In the genomic region with DNA sequence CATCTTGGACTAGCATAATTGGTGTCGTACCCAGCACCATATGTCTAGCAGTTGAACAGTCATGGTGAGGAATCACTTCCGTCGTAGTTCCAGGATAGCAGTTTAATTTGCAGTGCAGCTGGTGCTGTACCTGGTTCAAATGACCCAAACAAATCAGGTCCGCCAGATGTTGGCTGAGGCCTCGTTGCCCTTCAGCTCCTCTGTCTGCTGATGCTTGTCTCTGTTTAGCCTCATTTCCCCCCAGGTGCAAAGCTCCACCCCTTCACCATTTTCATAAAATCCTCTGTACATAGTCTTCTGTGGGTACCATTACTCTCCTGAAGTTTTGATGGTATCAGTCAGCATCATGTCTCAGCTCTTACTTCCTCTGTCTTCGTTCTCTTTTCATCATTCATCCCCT, we compare ENCODE assay signal across 18 cellular contexts. TPM values are rescaled to one million over a fixed set of nuclear protein-coding genes. Genes with fewer than 3 reads are reported as not detected.
DNase-seq lines count a peak whose midpoint lies in the region; ATAC-seq and TF ChIP-seq lines count a peak whose summit lies in the region.
"Had no signal": no experiment of that assay in that cellular context is flagged by ENCODE, and none has a peak within 500 bp of the region (broad histone marks: within the 10 kb centered on the region; RNA-seq: fewer than 3 reads in every experiment).

No MANE protein-coding gene starts in this region.

- H3K9me3 ChIP-seq in OCI-LY7 (ENCODE audit: low read length), result no peaks in the 10 kb centered on the region
- H3K9me3 ChIP-seq: Caco-2 had no signal

- POLR2A ChIA-PET in OCI-LY7 (lab: Charles Lee), result no interaction called here

- no peaks in the 10 kb centered on the region for H3K79me2 ChIP-seq in OCI-LY7 (ENCODE audit: insufficient read depth, low read depth, low read length)

- peaks cover 14% of the 10 kb centered on the region for H3K36me3 ChIP-seq in OCI-LY7 (ENCODE audit: insufficient read depth, low read length)

- no peak overlapping the region for H3K4me3 ChIP-seq in OCI-LY7 (ENCODE audit: low read depth, low read length, poor library complexity, severe bottlenecking)
- H3K4me3 ChIP-seq: GM23338 had no signal

- no TSS peak for BruUV-seq in OCI-LY7 (replicated peaks; lab: Mats Ljungman, UMichigan)

- peaks cover 11% of the 10 kb centered on the region for H3K4me1 ChIP-seq in OCI-LY7 (ENCODE audit: insufficient read depth, low read length, poor library complexity, severe bottlenecking)
- H3K4me1 ChIP-seq: Caco-2 had no signal

- H3K4me3 Mint-ChIP-seq in memory B cell, result no peak overlapping the region
- no peak overlapping the region for H3K4me3 Mint-ChIP-seq in activated CD8-positive, alpha-beta memory T cell treated with anti-CD3 and anti-CD28 coated beads, Interleukin-2, amount 10 ng/mL, durations not matched to agents 7 days and 5 days
- H3K4me3 Mint-ChIP-seq: GM23338 had no signal

- ATAC-seq in memory B cell (ENCODE audit: low read depth), result no peak
- no peak for ATAC-seq in activated CD8-positive, alpha-beta memory T cell treated with anti-CD3 and anti-CD28 coated beads, Interleukin-2, amount 10 ng/mL, durations not matched to agents 7 days and 5 days
- no peak for ATAC-seq in HG03039 (IDR thresholded peaks at IDR 0.05; ENCODE audit: unreplicated experiment)
- ATAC-seq in HG03378 (IDR thresholded peaks at IDR 0.05; ENCODE audit: unreplicated experiment), result no peak
- ATAC-seq: GM23338 had no signal

- H3K9me2 ChIP-seq in OCI-LY7 (ENCODE audit: insufficient read depth, low read length), result no peaks in the 10 kb centered on the region

- peaks cover 7% of the 10 kb centered on the region for H3K9me3 Mint-ChIP-seq in memory B cell
- H3K9me3 Mint-ChIP-seq in activated CD8-positive, alpha-beta memory T cell treated with anti-CD3 and anti-CD28 coated beads, Interleukin-2, amount 10 ng/mL, durations not matched to agents 7 days and 5 days (ENCODE audit: low read depth), result peaks cover 11% of the 10 kb centered on the region

- H3K36me3 Mint-ChIP-seq in memory B cell, result peaks cover 30% of the 10 kb centered on the region
- H3K36me3 Mint-ChIP-seq in activated CD8-positive, alpha-beta memory T cell treated with anti-CD3 and anti-CD28 coated beads, Interleukin-2, amount 10 ng/mL, durations not matched to agents 7 days and 5 days, result peaks cover 36% of the 10 kb centered on the region

- H3K4me1 Mint-ChIP-seq in memory B cell, result peaks cover 31% of the 10 kb centered on the region
- peaks cover 26% of the 10 kb centered on the region for H3K4me1 Mint-ChIP-seq in activated CD8-positive, alpha-beta memory T cell treated with anti-CD3 and anti-CD28 coated beads, Interleukin-2, amount 10 ng/mL, durations not matched to agents 7 days and 5 days

- peak; percentile 47 for DNase-seq in NCI-H2171 treated with DMSO at 0.1 percent for 48 hours (lab: John Stamatoyannopoulos, UW)
- DNase-seq in NCI-H2171 (lab: John Stamatoyannopoulos, UW), result no peak
- DNase-seq in DMS 273 (lab: John Stamatoyannopoulos, UW; ENCODE audit: unreplicated experiment), result peak; percentile 93
- peak; percentile 43 for DNase-seq in OCI-LY7 (ENCODE audit: low spot score)
- DNase-seq in memory B cell (ENCODE audit: low spot score in 2 of 2), result no peak
- no peak for DNase-seq in activated CD8-positive, alpha-beta memory T cell treated with anti-CD3 and anti-CD28 coated beads, Interleukin-2, amount 10 ng/mL, durations not matched to agents 7 days and 5 days
- DNase-seq: Caco-2, DMS79 treated with DMSO at 0.1 percent for 48 hours, GDM1, NCI-H1092 treated with DMSO at 0.1 percent for 48 hours, NCI-H1694, NCI-H2107, NCI-H774, SHP77 treated with DMSO at 0.1 percent for 48 hours had no signal

- no peak overlapping the region for H3K4me2 ChIP-seq in OCI-LY7 (ENCODE audit: low read length)
- H3K4me2 ChIP-seq: GM23338 had no signal

- H3K27ac ChIP-seq in OCI-LY7 (ENCODE audit: low read depth, low read length, poor library complexity, severe bottlenecking), result no peak overlapping the region
- H3K27ac ChIP-seq: 22Rv1 had no signal

- H2AFZ ChIP-seq in OCI-LY7 (ENCODE audit: low read length), result no peak overlapping the region
- H2AFZ ChIP-seq: GM23338 had no signal

- no peak for TF ChIP-seq CTCF in OCI-LY7 (conservative IDR thresholded peaks at IDR 0.05; ENCODE audit: low read length)

- no peaks in the 10 kb centered on the region for H4K20me1 ChIP-seq in OCI-LY7 (ENCODE audit: insufficient read depth, low read length)

- CTCF ChIA-PET in OCI-LY7 (lab: Charles Lee; ENCODE audit: unreplicated experiment), result no interaction called here
- CTCF ChIA-PET in activated CD8-positive, alpha-beta memory T cell treated with anti-CD3 and anti-CD28 coated beads, Interleukin-2, amount 10 ng/mL, durations not matched to agents 7 days and 5 days (lab: Charles Lee), result no interaction called here

- H3K27me3 Mint-ChIP-seq in memory B cell, result no peaks in the 10 kb centered on the region
- H3K27me3 Mint-ChIP-seq in activated CD8-positive, alpha-beta memory T cell treated with anti-CD3 and anti-CD28 coated beads, Interleukin-2, amount 10 ng/mL, durations not matched to agents 7 days and 5 days, result no peaks in the 10 kb centered on the region

- H3K27ac Mint-ChIP-seq in memory B cell, result peak overlapping the region; percentile 73
- no peak overlapping the region for H3K27ac Mint-ChIP-seq in activated CD8-positive, alpha-beta memory T cell treated with anti-CD3 and anti-CD28 coated beads, Interleukin-2, amount 10 ng/mL, durations not matched to agents 7 days and 5 days
- H3K27ac Mint-ChIP-seq: GM23338 had no signal

- intact Hi-C loops in OCI-LY7 (cut with micrococcal nuclease; ENCODE audit: unreplicated experiment), result no loop called here

RNA-seq across cellular contexts. Expression of a gene that starts 35.1 kb away (rescaled TPM):
- 8.7 and 14.2 TPM in 2 replicates for total RNA-seq in OCI-LY7 (2014; rRNA removed; shearing (Covaris generic))
- total RNA-seq in OCI-LY7 (2022), result 14.5 and 15.2 TPM in 2 replicates
- 10 to 100 TPM; 12.3 to 14.2 TPM for total RNA-seq in activated CD8-positive, alpha-beta memory T cell treated with anti-CD3 and anti-CD28 coated beads, Interleukin-2, amount 10 ng/mL, durations not matched to agents 7 days and 5 days

RNA-seq across cellular contexts. Expression of a gene that starts 42.7 kb away (rescaled TPM):
- 53.0 and 66.3 TPM in 2 replicates for total RNA-seq in OCI-LY7 (2014; rRNA removed; shearing (Covaris generic))
- 110 and 111 TPM in 2 replicates for total RNA-seq in OCI-LY7 (2022)
- 100 to 1,000 TPM; 111 to 126 TPM for total RNA-seq in activated CD8-positive, alpha-beta memory T cell treated with anti-CD3 and anti-CD28 coated beads, Interleukin-2, amount 10 ng/mL, durations not matched to agents 7 days and 5 days

Comparison
In these comparisons a context has a peak if more than half of its experiments do, and no peak if none do; other contexts are left out.
1. DNase-seq: peak in NCI-H2171 treated with DMSO at 0.1 percent for 48 hours (single experiment), DMS 273 (single experiment) and OCI-LY7 (single experiment); none in NCI-H2171 (single experiment), memory B cell (0 of 2) and activated CD8-positive, alpha-beta memory T cell treated with anti-CD3 and anti-CD28 coated beads, Interleukin-2, amount 10 ng/mL, durations not matched to agents 7 days and 5 days (single experiment).